Comparison of ENCODE assay signal across 1 cellular context in genomic region chr3:76965122-76965725, GRCh38.
A peak's percentile ranks its signal among the peaks of the same experiment; 100 is the strongest.
TF ChIP-seq lines count a peak whose summit lies in the region.

No MANE protein-coding gene starts in this region.

TF ChIP-seq in HepG2, 621 proteins besides CTCF, POLR2A, EP300 and RAD21 (continued from another document and continues in another):
- TF ChIP-seq TARDBP (CRISPR knock-in tag; IDR thresholded peaks at IDR 0.05) (peak; percentile 19; the same call in 1 of the 2 replicates), SMARCE1 (IDR thresholded peaks at IDR 0.05; ENCODE audit: borderline replicate concordance) (no peak), ZNF678 (CRISPR knock-in tag; IDR thresholded peaks at IDR 0.05) (no peak), NFKBIZ (CRISPR knock-in tag; IDR thresholded peaks at IDR 0.05) (no peak), SSRP1 (CRISPR knock-in tag; IDR thresholded peaks at IDR 0.05) (no peak), GPBP1L1 (CRISPR knock-in tag; IDR thresholded peaks at IDR 0.05) (no peak), ZNF274 (CRISPR knock-in tag; IDR thresholded peaks at IDR 0.05) (no peak), ERF (CRISPR knock-in tag; IDR thresholded peaks at IDR 0.05) (no peak), ZNF3 (CRISPR knock-in tag; IDR thresholded peaks at IDR 0.05) (no peak), ZNF672 (CRISPR knock-in tag; IDR thresholded peaks at IDR 0.05) (no peak), ZNF280B (CRISPR knock-in tag; IDR thresholded peaks at IDR 0.05; ENCODE audit: borderline replicate concordance) (no peak), MXD4 (CRISPR knock-in tag; IDR thresholded peaks at IDR 0.05) (no peak), BRD4 (CRISPR knock-in tag; IDR thresholded peaks at IDR 0.05) (no peak), PAF1 (CRISPR knock-in tag; IDR thresholded peaks at IDR 0.05) (no peak), FOSL2 (CRISPR knock-in tag; IDR thresholded peaks at IDR 0.05) (no peak), KAT8 (CRISPR knock-in tag; IDR thresholded peaks at IDR 0.05) (0 out of 2 replicates have a peak, but pooled peaks have one; percentile 41), E2F1 (CRISPR knock-in tag; IDR thresholded peaks at IDR 0.05) (no peak), ZNF292 (CRISPR knock-in tag; IDR thresholded peaks at IDR 0.05; ENCODE audit: borderline replicate concordance, low read depth) (peak; percentile 88; the same call in 1 of the 2 replicates), SOX6 (IDR thresholded peaks at IDR 0.05) (no peak), SOX6 (CRISPR knock-in tag; IDR thresholded peaks at IDR 0.05) (peak; percentile 64), ZNF512 (CRISPR knock-in tag; IDR thresholded peaks at IDR 0.05) (no peak), KLF11 (CRISPR knock-in tag; IDR thresholded peaks at IDR 0.05) (no peak), ATF6 (CRISPR knock-in tag; conservative IDR thresholded peaks at IDR 0.05) (no peak), ZNF746 (CRISPR knock-in tag; IDR thresholded peaks at IDR 0.05) (no peak), ZBTB2 (CRISPR knock-in tag; IDR thresholded peaks at IDR 0.05; ENCODE audit: low read depth) (no peak), BCL3 (CRISPR knock-in tag; IDR thresholded peaks at IDR 0.05) (no peak), ZNF337 (CRISPR knock-in tag; IDR thresholded peaks at IDR 0.05; ENCODE audit: borderline replicate concordance, low read depth) (no peak), MTF1 (CRISPR knock-in tag; IDR thresholded peaks at IDR 0.05) (no peak), ZNF383 (CRISPR knock-in tag; IDR thresholded peaks at IDR 0.05; ENCODE audit: borderline replicate concordance) (no peak), FOSL1 (CRISPR knock-in tag; IDR thresholded peaks at IDR 0.05; ENCODE audit: borderline replicate concordance) (no peak), THAP11 (CRISPR knock-in tag; IDR thresholded peaks at IDR 0.05) (0 out of 2 replicates have a peak, but pooled peaks have one; percentile 21), ZNF331 (CRISPR knock-in tag; IDR thresholded peaks at IDR 0.05) (peak; percentile 66; the same call in 1 of the 2 replicates), ZNF878 (CRISPR knock-in tag; IDR thresholded peaks at IDR 0.05) (no peak), RFX5 (IDR thresholded peaks at IDR 0.05; ENCODE audit: low read depth, low read length) (no peak), ELF1 (CRISPR knock-in tag; IDR thresholded peaks at IDR 0.05) (no peak), NCOA5 (CRISPR knock-in tag; IDR thresholded peaks at IDR 0.05) (no peak), ZBTB7B (CRISPR knock-in tag; IDR thresholded peaks at IDR 0.05) (no peak), ZNF468 (CRISPR knock-in tag; IDR thresholded peaks at IDR 0.05) (no peak), ZNF180 (CRISPR knock-in tag; IDR thresholded peaks at IDR 0.05; ENCODE audit: borderline replicate concordance, low read depth) (no peak), CREB3 (CRISPR knock-in tag; IDR thresholded peaks at IDR 0.05) (no peak), ZNF703 (CRISPR knock-in tag; IDR thresholded peaks at IDR 0.05; ENCODE audit: borderline replicate concordance) (no peak), MAFG (CRISPR knock-in tag; IDR thresholded peaks at IDR 0.05) (no peak), SP5 (CRISPR knock-in tag; IDR thresholded peaks at IDR 0.05; ENCODE audit: borderline replicate concordance, low read depth) (no peak), AGO1 (IDR thresholded peaks at IDR 0.05; ENCODE audit: low read depth, low read length, poor library complexity, severe bottlenecking) (no peak), ZNF550 (CRISPR knock-in tag; IDR thresholded peaks at IDR 0.05; ENCODE audit: borderline replicate concordance) (no peak), LBX2 (CRISPR knock-in tag; IDR thresholded peaks at IDR 0.05; ENCODE audit: borderline replicate concordance) (no peak), TFDP1 (CRISPR knock-in tag; IDR thresholded peaks at IDR 0.05; ENCODE audit: borderline replicate concordance) (no peak), ZHX2 (IDR thresholded peaks at IDR 0.05; ENCODE audit: low read depth) (no peak), ZHX2 (CRISPR knock-in tag; IDR thresholded peaks at IDR 0.05; ENCODE audit: borderline replicate concordance) (no peak), NBN (conservative IDR thresholded peaks at IDR 0.05) (no peak), HOXA9 (CRISPR knock-in tag; IDR thresholded peaks at IDR 0.05; ENCODE audit: borderline replicate concordance) (no peak), ELF4 (CRISPR knock-in tag; IDR thresholded peaks at IDR 0.05; ENCODE audit: borderline replicate concordance) (no peak)
